27 cellular contexts compared by ENCODE assay signal in genomic region chr2:159753797-159754196, GRCh38. TPM values are rescaled to one million over a fixed set of nuclear protein-coding genes. Genes with fewer than 3 reads are reported as not detected.
DNase-seq lines count a peak whose midpoint lies in the region; ATAC-seq, FAIRE-seq and TF ChIP-seq lines count a peak whose summit lies in the region.
"Had no signal": no experiment of that assay in that cellular context is flagged by ENCODE, and none has a peak within 500 bp of the region (broad histone marks: within the 10 kb centered on the region; RNA-seq: fewer than 3 reads in every experiment).

No MANE protein-coding gene starts in this region.

- H3K4me1 ChIP-seq in cardiac muscle cell (ENCODE audit: low read depth): peaks cover 4% of the 10 kb centered on the region

- H3K27ac Mint-ChIP-seq in stimulated activated naive B cell treated with anti-CD40 and anti-IgM and Interleukin-4, amounts not matched to agents 10 μg/mL and 1 μg/mL and 100 μg/mL, for 72 hours: no peak overlapping the region
- H3K27ac Mint-ChIP-seq: activated CD4-positive, alpha-beta T cell treated with anti-CD3 and anti-CD28 coated beads, Interleukin-2, amount 10 ng/mL, durations not matched to agents 7 days and 5 days; activated T-helper 17 cell treated with anti-CD3 and anti-CD28 coated beads, Interleukin-2, amount 50 U/mL, for 72 hours; effector memory CD8-positive, alpha-beta T cell; mesothelial cell of epicardium; progenitor cell of endocrine pancreas had no signal

- DNase-seq in cardiac muscle cell (ENCODE audit: low read depth in 1 of 2, low spot score in 1 of 2) (no peak), Right ventricle myocardium inferior (ENCODE audit: missing footprints) (no peak), NOMO-1 treated with dmso at 0.1 percent for 144 hours (lab: John Stamatoyannopoulos, UW; ENCODE audit: unreplicated experiment) (peak; percentile 60), globus pallidus (ENCODE audit: low spot score) (peak; percentile 13), RCC 7860 (ENCODE audit: low spot score) (no peak)
- no peak for DNase-seq in stimulated activated naive B cell treated with anti-CD40 and anti-IgM and Interleukin-4, amounts not matched to agents 10 μg/mL and 1 μg/mL and 100 μg/mL, for 72 hours
- DNase-seq: 8988T; activated CD4-positive, alpha-beta T cell treated with anti-CD3 and anti-CD28 coated beads, Interleukin-2, amount 10 ng/mL, durations not matched to agents 7 days and 5 days; Calu3; effector memory CD8-positive, alpha-beta T cell; esophagus squamous epithelium; MM.1S; NCI-H2029; NCI-H446; small intestine; stimulated activated CD4-positive, alpha-beta T cell treated with anti-CD3 and anti-CD28 coated beads, Interleukin-4, amount 100 ng/mL, for 1 hour; SW 1271 had no signal

- peaks cover 56% of the 10 kb centered on the region for H3K36me3 ChIP-seq in cardiac muscle cell

- no peak overlapping the region for H3K4me3 Mint-ChIP-seq in stimulated activated naive B cell treated with anti-CD40 and anti-IgM and Interleukin-4, amounts not matched to agents 10 μg/mL and 1 μg/mL and 100 μg/mL, for 72 hours
- H3K4me3 Mint-ChIP-seq: activated CD4-positive, alpha-beta T cell treated with anti-CD3 and anti-CD28 coated beads, Interleukin-2, amount 10 ng/mL, durations not matched to agents 7 days and 5 days; activated T-helper 17 cell treated with anti-CD3 and anti-CD28 coated beads, Interleukin-2, amount 50 U/mL, for 72 hours; effector memory CD8-positive, alpha-beta T cell; IgD-negative memory B cell; mesothelial cell of epicardium had no signal

- no peak for FAIRE-seq in RCC 7860 (lab: Jason Lieb, UNC)
- FAIRE-seq: GM18507, small intestine had no signal

- intact Hi-C loops in Right ventricle myocardium inferior (cut with DNase I): no loop called here

- no peak for TF ChIP-seq CTCF in cardiac muscle cell (IDR thresholded peaks at IDR 0.05; ENCODE audit: low read depth, low read length)

- H3K4me1 Mint-ChIP-seq in stimulated activated naive B cell treated with anti-CD40 and anti-IgM and Interleukin-4, amounts not matched to agents 10 μg/mL and 1 μg/mL and 100 μg/mL, for 72 hours: peaks cover 0 to 5% of the 10 kb centered on the region in 2 donors
- H3K4me1 Mint-ChIP-seq: mesothelial cell of epicardium had no signal

- peaks cover 29 to 30% of the 10 kb centered on the region in 2 donors for H3K36me3 Mint-ChIP-seq in stimulated activated naive B cell treated with anti-CD40 and anti-IgM and Interleukin-4, amounts not matched to agents 10 μg/mL and 1 μg/mL and 100 μg/mL, for 72 hours
- H3K36me3 Mint-ChIP-seq: IgD-negative memory B cell had no signal

- H3K9me3 ChIP-seq in cardiac muscle cell (ENCODE audit: low read depth): no peaks in the 10 kb centered on the region
- H3K9me3 ChIP-seq: esophagus squamous epithelium, gastroesophageal sphincter, vagina had no signal

- H3K27ac ChIP-seq in cardiac muscle cell: peak overlapping the region; percentile 39
- H3K27ac ChIP-seq: gastroesophageal sphincter, vagina had no signal

- no peak overlapping the region for H3K4me3 ChIP-seq in cardiac muscle cell
- H3K4me3 ChIP-seq: esophagus squamous epithelium, gastroesophageal sphincter, vagina had no signal

- no peaks in the 10 kb centered on the region for H3K27me3 ChIP-seq in cardiac muscle cell
- H3K27me3 ChIP-seq: esophagus squamous epithelium, gastroesophageal sphincter, vagina had no signal

- ATAC-seq in Right ventricle myocardium inferior (no peak), HG03025 (IDR thresholded peaks at IDR 0.05; ENCODE audit: low FRiP score, unreplicated experiment) (no peak), HG03135 (IDR thresholded peaks at IDR 0.05; ENCODE audit: unreplicated experiment) (no peak)
- peak; percentile 76 to 77 for ATAC-seq in stimulated activated naive B cell treated with anti-CD40 and anti-IgM and Interleukin-4, amounts not matched to agents 10 μg/mL and 1 μg/mL and 100 μg/mL, for 72 hours (replicated peaks)
- ATAC-seq: activated T-helper 17 cell treated with anti-CD3 and anti-CD28 coated beads, Interleukin-2, amount 50 U/mL, for 72 hours; effector memory CD8-positive, alpha-beta T cell; gastroesophageal sphincter had no signal

- no peaks in the 10 kb centered on the region for H3K27me3 Mint-ChIP-seq in stimulated activated naive B cell treated with anti-CD40 and anti-IgM and Interleukin-4, amounts not matched to agents 10 μg/mL and 1 μg/mL and 100 μg/mL, for 72 hours
- H3K27me3 Mint-ChIP-seq: activated CD4-positive, alpha-beta T cell treated with anti-CD3 and anti-CD28 coated beads, Interleukin-2, amount 10 ng/mL, durations not matched to agents 7 days and 5 days; activated T-helper 17 cell treated with anti-CD3 and anti-CD28 coated beads, Interleukin-2, amount 50 U/mL, for 72 hours; effector memory CD8-positive, alpha-beta T cell; IgD-negative memory B cell; progenitor cell of endocrine pancreas had no signal

- H3K9me3 Mint-ChIP-seq in stimulated activated naive B cell treated with anti-CD40 and anti-IgM and Interleukin-4, amounts not matched to agents 10 μg/mL and 1 μg/mL and 100 μg/mL, for 72 hours: peaks cover 0 to 3% of the 10 kb centered on the region in 2 donors
- H3K9me3 Mint-ChIP-seq: activated CD4-positive, alpha-beta T cell treated with anti-CD3 and anti-CD28 coated beads, Interleukin-2, amount 10 ng/mL, durations not matched to agents 7 days and 5 days; activated T-helper 17 cell treated with anti-CD3 and anti-CD28 coated beads, Interleukin-2, amount 50 U/mL, for 72 hours; effector memory CD8-positive, alpha-beta T cell; mesothelial cell of epicardium had no signal

RNA-seq across cellular contexts. Expression of gene MARCHF7, which starts 41.5 kb away (rescaled TPM):
- total RNA-seq in cardiac muscle cell (112 and 155 TPM in 2 replicates), Right ventricle myocardium inferior (79.3 TPM)
- 118 and 196 TPM in 2 replicates for polyA plus RNA-seq in cardiac muscle cell

RNA-seq across cellular contexts. Expression of gene CD302, which starts 44.2 kb away (rescaled TPM):
- total RNA-seq in cardiac muscle cell: 0.07 and 0.42 TPM in 2 replicates
- 0.65 and 1.3 TPM in 2 replicates for polyA plus RNA-seq in cardiac muscle cell
- total RNA-seq in Right ventricle myocardium inferior: 21.9 TPM
- polyA plus RNA-seq: neural cell had no signal

Comparison
In these comparisons a context has a peak if more than half of its experiments do, and no peak if none do; other contexts are left out.
1. RNA of gene CD302, which starts 44.2 kb away (total RNA-seq): 21.9 TPM in Right ventricle myocardium inferior (single experiment); 0.07 to 0.42 TPM in cardiac muscle cell; every median in the first group is over 10 times any median in the second.
2. DNase-seq: peak in NOMO-1 treated with dmso at 0.1 percent for 144 hours (single experiment) and globus pallidus (single experiment); none in cardiac muscle cell (0 of 2), Right ventricle myocardium inferior (single experiment), stimulated activated naive B cell treated with anti-CD40 and anti-IgM and Interleukin-4, amounts not matched to agents 10 μg/mL and 1 μg/mL and 100 μg/mL, for 72 hours (single experiment) and RCC 7860 (single experiment).
3. ATAC-seq: peak in stimulated activated naive B cell treated with anti-CD40 and anti-IgM and Interleukin-4, amounts not matched to agents 10 μg/mL and 1 μg/mL and 100 μg/mL, for 72 hours (2 of 2); none in Right ventricle myocardium inferior (single experiment), HG03025 (single experiment) and HG03135 (single experiment).